ENCODE assay signal across 29 cellular contexts in genomic region chr16:61993076-61993475, GRCh38. TPM values are rescaled to one million over a fixed set of nuclear protein-coding genes. Genes with fewer than 3 reads are reported as not detected.
"Had no signal": no experiment of that assay in that cellular context is flagged by ENCODE, and none has a peak within 500 bp of the region (broad histone marks: within the 10 kb centered on the region; RNA-seq: fewer than 3 reads in every experiment).

No MANE protein-coding gene starts in this region.

- H3K4me1 Mint-ChIP-seq: naive thymus-derived CD4-positive, alpha-beta T cell; nephron; stimulated activated naive CD8-positive, alpha-beta T cell treated with anti-CD3 and anti-CD28 coated beads, Interleukin-15, amount 100 ng/mL, for 72 hours had no signal

- H3K27ac Mint-ChIP-seq: dendritic cell treated with granulocyte-macrophage colony-stimulating factor and Interleukin-4, amounts not matched to agents 40 ng/mL and 50 ng/mL, for 4 days; endodermal cell; naive thymus-derived CD4-positive, alpha-beta T cell; nephron; stimulated activated naive CD8-positive, alpha-beta T cell treated with anti-CD3 and anti-CD28 coated beads, Interleukin-15, amount 100 ng/mL, for 72 hours had no signal

- DNase-seq: effector CD8-positive, alpha-beta T cell; endodermal cell; foreskin fibroblast; gastrocnemius medialis; head of caudate nucleus; kidney; left lung; mesenchymal stem cell; midbrain; naive thymus-derived CD4-positive, alpha-beta T cell; nucleus accumbens; stimulated activated CD4-positive, alpha-beta T cell treated with anti-CD3 and anti-CD28 coated beads, Interleukin-12 subunit alpha, Interleukin-12 subunit beta, amount 100 ng/mL, for 4 hours; stimulated activated CD4-positive, alpha-beta T cell treated with anti-CD3 and anti-CD28 coated beads, Interleukin-1b, Interleukin-23, amount 100 ng/mL, for 48 hours; stimulated activated CD4-positive, alpha-beta T cell treated with anti-CD3 and anti-CD28 coated beads, Interleukin-4, amount 100 ng/mL, for 1 hour; stimulated activated CD8-positive, alpha-beta memory T cell treated with anti-CD3 and anti-CD28 coated beads, Interleukin-4, amount 100 ng/mL, for 48 hours; stimulated activated naive CD4-positive, alpha-beta T cell; stimulated activated naive CD8-positive, alpha-beta T cell treated with anti-CD3 and anti-CD28 coated beads, Interleukin-15, amount 100 ng/mL, for 72 hours; transverse colon; upper lobe of right lung; uterus had no signal

- H3K4me3 Mint-ChIP-seq: dendritic cell treated with granulocyte-macrophage colony-stimulating factor and Interleukin-4, amounts not matched to agents 40 ng/mL and 50 ng/mL, for 4 days; endodermal cell; naive thymus-derived CD4-positive, alpha-beta T cell; nephron; stimulated activated naive CD8-positive, alpha-beta T cell treated with anti-CD3 and anti-CD28 coated beads, Interleukin-15, amount 100 ng/mL, for 72 hours had no signal

- H3K36me3 Mint-ChIP-seq: naive thymus-derived CD4-positive, alpha-beta T cell had no signal

- H3K27me3 ChIP-seq: gastrocnemius medialis, left lung, right atrium auricular region, suprapubic skin, transverse colon, upper lobe of right lung, uterus had no signal

- H3K36me3 ChIP-seq: gastrocnemius medialis, left lung, prostate gland, right atrium auricular region, suprapubic skin, transverse colon, upper lobe of right lung, uterus had no signal

- H3K27ac ChIP-seq: epithelial cell of prostate, gastrocnemius medialis, left lung, prostate gland, right atrium auricular region, suprapubic skin, transverse colon, upper lobe of right lung, uterus had no signal

- H3K27me3 Mint-ChIP-seq: dendritic cell treated with granulocyte-macrophage colony-stimulating factor and Interleukin-4, amounts not matched to agents 40 ng/mL and 50 ng/mL, for 4 days; naive thymus-derived CD4-positive, alpha-beta T cell; stimulated activated naive CD8-positive, alpha-beta T cell treated with anti-CD3 and anti-CD28 coated beads, Interleukin-15, amount 100 ng/mL, for 72 hours had no signal

- H3K4me1 ChIP-seq: gastrocnemius medialis, left lung, prostate gland, right atrium auricular region, suprapubic skin, transverse colon, upper lobe of right lung, uterus had no signal

- H3K9me3 ChIP-seq: gastrocnemius medialis, left lung, prostate gland, right atrium auricular region, suprapubic skin, transverse colon, upper lobe of right lung, uterus had no signal

- H3K4me3 ChIP-seq: gastrocnemius medialis, left lung, prostate gland, right atrium auricular region, smooth muscle cell, suprapubic skin, transverse colon, upper lobe of right lung, uterus had no signal

- H3K9me3 Mint-ChIP-seq: nephron had no signal

RNA-seq across cellular contexts. Expression of gene CDH8, which starts 43.2 kb away (rescaled TPM):
- total RNA-seq: lung microvascular endothelial cell, right atrium auricular region, sciatic nerve had no signal
